Comparison of ENCODE assay signal across 8 cellular contexts in genomic region chr6:116779569-116780164, GRCh38. TPM values are rescaled to one million over a fixed set of nuclear protein-coding genes. Genes with fewer than 3 reads are reported as not detected.
DNase-seq lines count a peak whose midpoint lies in the region; ATAC-seq and TF ChIP-seq lines count a peak whose summit lies in the region.

No MANE protein-coding gene starts in this region.

- DNase-seq in AG04449 (ENCODE audit: low read depth, low spot score) (no peak), GM13977 (ENCODE audit: low spot score) (no peak), KG1 (lab: John Stamatoyannopoulos, UW) (peak; percentile 21), SK-N-DZ (ENCODE audit: low spot score) (peak; percentile 65), glomerular endothelial cell (ENCODE audit: extremely low read depth, low read depth, low spot score) (peak; percentile 22), aorta (no peak), NCI-H226 (no peak)
- no peak for DNase-seq in stimulated activated CD4-positive, alpha-beta T cell treated with anti-CD3 and anti-CD28 coated beads, Interleukin-2, amount 100 ng/mL, for 24 hours

- H3K27ac ChIP-seq in aorta (ENCODE audit: low read depth in 1 of 2, low read length in 2 of 2), result no peak overlapping the region

- CTCF ChIA-PET in AG04449 (lab: Yijun Ruan, JAX), result interaction anchor here (0.7 to 3.1 kb wide), 8 partner anchors 8 to 72 kb away, joined by 3 to 30 read pairs (median 4); partner anchors contain the start of gene FAM162B

- no peaks in the 10 kb centered on the region for H3K4me1 ChIP-seq in aorta (ENCODE audit: control insufficient read depth in 1 of 2, insufficient read depth in 2 of 2, low read length in 2 of 2)

- H3K9me3 ChIP-seq in aorta (ENCODE audit: control insufficient read depth, low read length), result no peaks in the 10 kb centered on the region

- in situ Hi-C loops in GM13977 (cut with MboI; ENCODE audit: low pct_unique_long_range_greater_than_20kb, low sequenced_read_pairs, unreplicated experiment), result no loop called here

- 26 to 27% methylated on average over 13 of the region's 13 CpGs for WGBS in aorta, 2 donors

- no peaks in the 10 kb centered on the region for H3K27me3 ChIP-seq in aorta (ENCODE audit: control insufficient read depth in 1 of 2, insufficient read depth in 2 of 2, low read length in 1 of 2)

- POLR2A ChIA-PET in AG04449 (lab: Yijun Ruan, JAX), result no interaction called here

- H3K36me3 ChIP-seq in aorta (ENCODE audit: control insufficient read depth in 1 of 2, insufficient read depth in 2 of 2, low read length in 1 of 2), result no peaks in the 10 kb centered on the region

- TF ChIP-seq CTCF in AG04449 (IDR thresholded peaks at IDR 0.05; ENCODE audit: insufficient read depth, low read length, missing control alignments) (peak; percentile 7), GM13977 (IDR thresholded peaks at IDR 0.05; ENCODE audit: extremely low read depth, insufficient read depth, missing control alignments) (peak; percentile 48)

- intact Hi-C loops in aorta (cut with DNase I), result no loop called here

- peak; percentile 59 for ATAC-seq in aorta (ENCODE audit: low FRiP score)

- H3K4me3 ChIP-seq in AG04449 (ENCODE audit: low read depth, low read length) (no peak overlapping the region), aorta (ENCODE audit: low read length in 2 of 2) (no peak overlapping the region)

RNA-seq across cellular contexts. Expression of gene FAM162B, which starts 14.1 kb away (rescaled TPM):
- 11.7 and 13.7 TPM in 2 replicates for polyA plus RNA-seq in SK-N-DZ (2014; cell fraction: cytosol; rRNA removed)
- polyA plus RNA-seq in SK-N-DZ (2014; cell fraction: nucleus; rRNA removed), result 9.4 and 16.0 TPM in 2 replicates
- total RNA-seq in glomerular endothelial cell (1.5 and 3.7 TPM in 2 replicates), aorta (1 to 10 TPM; 3.2 to 6.2 TPM)
- polyA plus RNA-seq in aorta, result under 1 TPM in 1 of 2 donors, not detected in 1; 0.88 TPM

RNA-seq across cellular contexts. Expression of gene GPRC6A, which starts 49.2 kb away (rescaled TPM):
- polyA plus RNA-seq in SK-N-DZ (2014; cell fraction: cytosol; rRNA removed), result not detected in 2 replicates
- polyA plus RNA-seq in SK-N-DZ (2014; cell fraction: nucleus; rRNA removed), result not detected in 2 replicates
- total RNA-seq in glomerular endothelial cell, result not detected in 2 replicates
- total RNA-seq in aorta, result not detected
- polyA plus RNA-seq in aorta, result not detected

Comparison
In these comparisons a context has a peak if more than half of its experiments do, and no peak if none do; other contexts are left out.
1. DNase-seq: peak in KG1 (single experiment), SK-N-DZ (single experiment) and glomerular endothelial cell (single experiment); none in AG04449 (single experiment), GM13977 (single experiment), aorta (0 of 2), NCI-H226 (single experiment) and stimulated activated CD4-positive, alpha-beta T cell treated with anti-CD3 and anti-CD28 coated beads, Interleukin-2, amount 100 ng/mL, for 24 hours (0 of 2).